In genomic region chr10:78685466-78686163, GRCh38 we compare ENCODE assay signal across 18 cellular contexts.
A peak's percentile ranks its signal among the peaks of the same experiment; 100 is the strongest.
DNase-seq lines count a peak whose midpoint lies in the region; ATAC-seq, FAIRE-seq and TF ChIP-seq lines count a peak whose summit lies in the region.
"Had no signal": no experiment of that assay in that cellular context is flagged by ENCODE, and none has a peak within 500 bp of the region (broad histone marks: within the 10 kb centered on the region; RNA-seq: fewer than 3 reads in every experiment).

No MANE protein-coding gene starts in this region.

- no peak for TF ChIP-seq RAD21 in SK-N-SH (IDR thresholded peaks at IDR 0.05; ENCODE audit: low read length)

- CTCF ChIA-PET in SK-N-SH (lab: Yijun Ruan, JAX): interaction anchor here (0.9 to 1.5 kb wide), 3 partner anchors 12 to 512 kb away, joined by 3 to 4 read pairs (median 3); no protein-coding TSS in a partner anchor

- no peaks in the 10 kb centered on the region for H4K20me1 ChIP-seq in SK-N-SH (ENCODE audit: insufficient read depth)

- peak; percentile 59 for FAIRE-seq in RCC 7860 (lab: Jason Lieb, UNC)
- FAIRE-seq: endometrium, G401.6 had no signal

- no peak overlapping the region for H3K4me2 ChIP-seq in SK-N-SH

- no peaks in the 10 kb centered on the region for H3K36me3 ChIP-seq in SK-N-SH (replicated peaks in 1 of 2; ENCODE audit: control insufficient read depth in 1 of 2, insufficient read depth in 2 of 2, low read length in 1 of 2)

- WGBS in SK-N-SH (ENCODE audit: low lambda C conversion rate): 68% methylated on average over 7 of the region's 7 CpGs

- H3K27ac ChIP-seq in SK-N-SH (ENCODE audit: low read depth in 2 of 2, low read length in 1 of 2): peak overlapping the region in 1 of 2 experiments; percentile 77; a peak in 2 of 4 replicates

- TF ChIP-seq CTCF in SK-N-SH (IDR thresholded peaks at IDR 0.05) (no peak), fibroblast of mammary gland (conservative IDR thresholded peaks at IDR 0.05; ENCODE audit: control insufficient read depth, insufficient read depth, low read depth, low read length) (no peak)

- ATAC-seq in SK-N-SH treated with all-trans-retinoic acid at 6 μM for 48 hours: no peak
- ATAC-seq: left cardiac atrium, Panc1, T-cell had no signal

- H3K9me3 ChIP-seq in SK-N-SH: no peaks in the 10 kb centered on the region

- no peaks in the 10 kb centered on the region for H3K9me2 ChIP-seq in SK-N-SH

- in situ Hi-C loops in G401 (cut with HindIII; ENCODE audit: low sequenced_read_pairs): no loop called here

- POLR2A ChIA-PET in SK-N-SH (lab: Yijun Ruan, JAX): no interaction called here

- DNase-seq in SK-N-SH: no peak
- peak; percentile 19 for DNase-seq in RCC 7860 (ENCODE audit: low spot score)
- peak; percentile 42 for DNase-seq in fibroblast of mammary gland (ENCODE audit: low read depth)
- DNase-seq in renal cortical epithelial cell (ENCODE audit: low read depth): peak; percentile 85
- no peak for DNase-seq in dermis blood vessel endothelial cell
- DNase-seq in NCI-H526 treated with DMSO at 0.1 percent for 48 hours (lab: John Stamatoyannopoulos, UW): no peak
- no peak for DNase-seq in G401 (ENCODE audit: low spot score)
- DNase-seq: 8988T; activated naive CD4-positive, alpha-beta T cell treated with Interleukin-2 at 50 U/mL for 16 hours; CD8-positive, alpha-beta memory T cell; KG1; left cardiac atrium; NCI-H1436; T-cell had no signal

- H3K4me3 ChIP-seq in SK-N-SH (ENCODE audit: low read depth in 2 of 2, low read length in 1 of 2) (no peak overlapping the region), fibroblast of mammary gland (ENCODE audit: control insufficient read depth, low read depth, low read length) (no peak overlapping the region)

- no peaks in the 10 kb centered on the region for H3F3A ChIP-seq in SK-N-SH (replicated peaks; ENCODE audit: insufficient read depth)

- H3K79me2 ChIP-seq in SK-N-SH (ENCODE audit: insufficient read depth): no peaks in the 10 kb centered on the region

- H3K27me3 ChIP-seq in SK-N-SH (ENCODE audit: insufficient read depth): no peaks in the 10 kb centered on the region

- no peak for TF ChIP-seq EP300 in SK-N-SH (IDR thresholded peaks at IDR 0.05; ENCODE audit: borderline replicate concordance in 1 of 2, low read depth in 1 of 2, low read length in 1 of 2)

- H3K4me1 ChIP-seq in SK-N-SH (ENCODE audit: control insufficient read depth in 1 of 2, insufficient read depth in 2 of 2, low read depth in 1 of 2, low read length in 1 of 2): peaks cover 0 to 52% of the 10 kb centered on the region in 2 experiments; a peak in 1 of 4 replicates

- H2AFZ ChIP-seq in SK-N-SH (ENCODE audit: low read depth): no peak overlapping the region

- H3K9ac ChIP-seq in SK-N-SH: no peak overlapping the region

TF ChIP-seq in SK-N-SH, 30 proteins besides CTCF, POLR2A, EP300 and RAD21 (continues in another document):
- TF ChIP-seq SMC3 (IDR thresholded peaks at IDR 0.05; ENCODE audit: low read depth, low read length): no peak
- no peak for TF ChIP-seq SIN3A (IDR thresholded peaks at IDR 0.05; ENCODE audit: borderline replicate concordance, low read depth, low read length)
- TF ChIP-seq ELF1 (IDR thresholded peaks at IDR 0.05): no peak
- TF ChIP-seq JUND (IDR thresholded peaks at IDR 0.05): no peak; the same call in 1 of the 2 replicates
- no peak for TF ChIP-seq CHD2 (IDR thresholded peaks at IDR 0.05; ENCODE audit: low read length, partially characterized antibody)
- no peak for TF ChIP-seq IRF3 (IDR thresholded peaks at IDR 0.05; ENCODE audit: low read depth, low read length)
- no peak for TF ChIP-seq ZBTB33 (IDR thresholded peaks at IDR 0.05; ENCODE audit: borderline replicate concordance, low read depth)
- no peak for TF ChIP-seq YY1 (IDR thresholded peaks at IDR 0.05; ENCODE audit: low read depth)
- TF ChIP-seq FOSL2 (IDR thresholded peaks at IDR 0.05; ENCODE audit: borderline replicate concordance, low read depth): peak; percentile 39; the same call in 1 of the 2 replicates
- no peak for TF ChIP-seq TAF1 (IDR thresholded peaks at IDR 0.05; ENCODE audit: borderline replicate concordance, low read depth, low read length)
- no peak for TF ChIP-seq FOXJ3 (CRISPR knock-in tag; IDR thresholded peaks at IDR 0.05)
- TF ChIP-seq NRF1 (IDR thresholded peaks at IDR 0.05; ENCODE audit: low read depth, low read length): no peak
- TF ChIP-seq POLR2AphosphoS5 (IDR thresholded peaks at IDR 0.05; ENCODE audit: low read depth, low read length): no peak

TF ChIP-seq in SK-N-SH treated with all-trans-retinoic acid at 6 μM for 48 hours, 23 proteins besides CTCF, POLR2A, EP300 and RAD21:
- TF ChIP-seq OSR1 (CRISPR knock-in tag; IDR thresholded peaks at IDR 0.05) (no peak), SNAI2 (CRISPR knock-in tag; IDR thresholded peaks at IDR 0.05) (no peak), BACH2 (CRISPR knock-in tag; IDR thresholded peaks at IDR 0.05; ENCODE audit: borderline replicate concordance) (no peak), TOX (CRISPR knock-in tag; IDR thresholded peaks at IDR 0.05; ENCODE audit: borderline replicate concordance) (no peak), CREB5 (CRISPR knock-in tag; IDR thresholded peaks at IDR 0.05; ENCODE audit: low read depth) (no peak), ISL1 (CRISPR knock-in tag; IDR thresholded peaks at IDR 0.05) (no peak), POU6F1 (CRISPR knock-in tag; IDR thresholded peaks at IDR 0.05; ENCODE audit: borderline replicate concordance, low read depth) (no peak), PPARA (CRISPR knock-in tag; IDR thresholded peaks at IDR 0.05; ENCODE audit: borderline replicate concordance) (no peak)

Comparison
In these comparisons a context has a peak if more than half of its experiments do, and no peak if none do; other contexts are left out.
1. DNase-seq: peak in RCC 7860 (single experiment), fibroblast of mammary gland (single experiment) and renal cortical epithelial cell (single experiment); none in SK-N-SH (single experiment), dermis blood vessel endothelial cell (single experiment), NCI-H526 treated with DMSO at 0.1 percent for 48 hours (single experiment) and G401 (single experiment).